Comparison of ENCODE assay signal across 8 cellular contexts in genomic region chr1:33127001-33127823, GRCh38. TPM values are rescaled to one million over a fixed set of nuclear protein-coding genes. Genes with fewer than 3 reads are reported as not detected.
DNase-seq lines count a peak whose midpoint lies in the region; ATAC-seq and TF ChIP-seq lines count a peak whose summit lies in the region.

No MANE protein-coding gene starts in this region.

- H4K20me1 ChIP-seq in MM.1S (ENCODE audit: insufficient read depth, low read length) (no peaks in the 10 kb centered on the region), neural progenitor cell (ENCODE audit: low read depth) (no peaks in the 10 kb centered on the region)

- peak overlapping the region; percentile 92 for H3K4me3 Mint-ChIP-seq in neural progenitor cell

- peak; percentile 97 for DNase-seq in GM03348 (ENCODE audit: low spot score)
- DNase-seq in HCEC 1CT, result peak; percentile 98
- DNase-seq in MM.1S, result peak; percentile 100
- peak; percentile 94 for DNase-seq in SIG-M5 (lab: John Stamatoyannopoulos, UW)
- DNase-seq in activated naive CD4-positive, alpha-beta T cell (lab: John Stamatoyannopoulos, UW), result peak; percentile 97 to 98 (median 98)
- DNase-seq in foreskin keratinocyte, result peak; percentile 96 to 97
- DNase-seq in neural progenitor cell (ENCODE audit: low spot score), result peak; percentile 76
- peak; percentile 98 for DNase-seq in stromal cell of bone marrow (ENCODE audit: low read depth)

- peak overlapping the region; percentile 33 for H3K27ac Mint-ChIP-seq in neural progenitor cell

- H3K9me3 ChIP-seq in MM.1S (replicated peaks; ENCODE audit: insufficient read depth, low read length), result no peaks in the 10 kb centered on the region
- H3K9me3 ChIP-seq in neural progenitor cell (ENCODE audit: low read depth), result no peaks in the 10 kb centered on the region

- TF ChIP-seq CTCF in MM.1S (IDR thresholded peaks at IDR 0.05; ENCODE audit: low read length), result peak; percentile 98
- peak; percentile 100 for TF ChIP-seq CTCF in foreskin keratinocyte (conservative IDR thresholded peaks at IDR 0.05)
- TF ChIP-seq CTCF in neural progenitor cell (IDR thresholded peaks at IDR 0.05), result peak; percentile 41

- H3K27ac ChIP-seq in MM.1S (ENCODE audit: low read length) (peak overlapping the region; percentile 90), foreskin keratinocyte (peak overlapping the region; percentile 55), neural progenitor cell (no peak overlapping the region)

- H3K4me2 ChIP-seq in MM.1S (ENCODE audit: low read depth, low read length), result peak overlapping the region; percentile 78
- no peak overlapping the region for H3K4me2 ChIP-seq in neural progenitor cell

- peaks cover 2% of the 10 kb centered on the region for H3K9me3 Mint-ChIP-seq in neural progenitor cell

- peak; percentile 91 for ATAC-seq in foreskin keratinocyte

- H3K36me3 ChIP-seq in MM.1S (replicated peaks; ENCODE audit: insufficient read depth, low read length) (no peaks in the 10 kb centered on the region), neural progenitor cell (no peaks in the 10 kb centered on the region)

- H3K27me3 ChIP-seq in MM.1S (replicated peaks; ENCODE audit: insufficient read depth, low read length) (no peaks in the 10 kb centered on the region), foreskin keratinocyte (no peaks in the 10 kb centered on the region), neural progenitor cell (no peaks in the 10 kb centered on the region)

- peaks cover 16% of the 10 kb centered on the region for H3K79me2 ChIP-seq in MM.1S (ENCODE audit: low read length)
- H3K79me2 ChIP-seq in neural progenitor cell (ENCODE audit: low read depth), result no peaks in the 10 kb centered on the region

- H3K9ac ChIP-seq in MM.1S (ENCODE audit: low read length) (peak overlapping the region; percentile 86), neural progenitor cell (no peak overlapping the region)

- H3K4me1 Mint-ChIP-seq in neural progenitor cell, result peaks cover 16% of the 10 kb centered on the region

- peaks cover 3% of the 10 kb centered on the region for H3K27me3 Mint-ChIP-seq in neural progenitor cell (ENCODE audit: insufficient read depth, low read depth)

- H3F3A ChIP-seq in MM.1S (ENCODE audit: insufficient read depth, low read length), result peaks cover 12% of the 10 kb centered on the region
- H3F3A ChIP-seq in neural progenitor cell (ENCODE audit: low read depth), result no peaks in the 10 kb centered on the region

- peaks cover 6% of the 10 kb centered on the region; the same call in 1 of the 2 replicates for H3K4me1 ChIP-seq in MM.1S (ENCODE audit: low read length)
- H3K4me1 ChIP-seq in foreskin keratinocyte, result peaks cover 10% of the 10 kb centered on the region
- H3K4me1 ChIP-seq in neural progenitor cell, result no peaks in the 10 kb centered on the region

- H2AFZ ChIP-seq in MM.1S (ENCODE audit: low read length) (peak overlapping the region; percentile 55), neural progenitor cell (replicated peaks) (no peak overlapping the region)

- H3K4me3 ChIP-seq in MM.1S (ENCODE audit: low read length), result peak overlapping the region; percentile 85
- peak overlapping the region; percentile 30 for H3K4me3 ChIP-seq in neural progenitor cell

- peaks cover 2% of the 10 kb centered on the region for H3K36me3 Mint-ChIP-seq in neural progenitor cell

- H3K9me2 ChIP-seq in MM.1S (replicated peaks; ENCODE audit: insufficient read depth, low read length), result no peaks in the 10 kb centered on the region

RNA-seq across cellular contexts. Expression of gene AZIN2, which starts 46.3 kb away (rescaled TPM):
- total RNA-seq in foreskin keratinocyte, result 2.4 and 4.8 TPM in 2 replicates
- 3.1 and 3.4 TPM in 2 replicates for polyA plus RNA-seq in foreskin keratinocyte
- 1.3 and 5.8 TPM in 2 replicates for total RNA-seq in neural progenitor cell (ENCODE audit: low replicate concordance)

RNA-seq across cellular contexts. Expression of gene TRIM62, which starts 54.6 kb away (rescaled TPM):
- total RNA-seq in foreskin keratinocyte (4.4 and 4.8 TPM in 2 replicates), neural progenitor cell (ENCODE audit: low replicate concordance) (1.4 and 5.0 TPM in 2 replicates)
- 3.6 and 3.9 TPM in 2 replicates for polyA plus RNA-seq in foreskin keratinocyte

Comparison
In these comparisons a context has a peak if more than half of its experiments do, and no peak if none do; other contexts are left out.
1. CTCF ChIP-seq: peak in every context shown above with its lines; median percentile 100 in foreskin keratinocyte; 98 in MM.1S; 41 in neural progenitor cell.